In genomic region chr9:38386319-38386895, GRCh38 we compare ENCODE assay signal across 30 cellular contexts. TPM values are rescaled to one million over a fixed set of nuclear protein-coding genes. Genes with fewer than 3 reads are reported as not detected.
DNase-seq lines count a peak whose midpoint lies in the region; ATAC-seq, FAIRE-seq and TF ChIP-seq lines count a peak whose summit lies in the region.
"Had no signal": no experiment of that assay in that cellular context is flagged by ENCODE, and none has a peak within 500 bp of the region (broad histone marks: within the 10 kb centered on the region; RNA-seq: fewer than 3 reads in every experiment).

No MANE protein-coding gene starts in this region.

- ATAC-seq in pancreas (peak in 3 of 4 donors; percentile 32 to 61 (median 33)), HG03432 (IDR thresholded peaks at IDR 0.05; ENCODE audit: unreplicated experiment) (no peak), WTC11 (no peak)
- ATAC-seq: activated T-cell treated with anti-CD3 and anti-CD28 coated beads, Interleukin-2, amount 50 U/mL, for 72 hours; natural killer cell treated with Interleukin-12 subunit alpha and Interleukin-12 subunit beta and Interleukin-15 and Interleukin-18, amount 100 ng/mL, for 72 hours; Right ventricle myocardium inferior had no signal

- intact Hi-C loops in pancreas (cut with DNase I) = no loop called here

- no peak overlapping the region for H3K27ac Mint-ChIP-seq in WTC11
- H3K27ac Mint-ChIP-seq: activated CD4-positive, alpha-beta T cell treated with anti-CD3 and anti-CD28 coated beads, Interleukin-2, amount 10 ng/mL, durations not matched to agents 24 days and 14 days; activated T-cell treated with anti-CD3 and anti-CD28 coated beads, Interleukin-2, amount 50 U/mL, for 72 hours; IgD-negative memory B cell; natural killer cell treated with Interleukin-12 subunit alpha and Interleukin-12 subunit beta and Interleukin-15 and Interleukin-18, amount 100 ng/mL, for 72 hours had no signal

- peaks cover 9% of the 10 kb centered on the region; the same call in 1 of the 2 replicates for H3K36me3 Mint-ChIP-seq in WTC11
- H3K36me3 Mint-ChIP-seq: IgD-negative memory B cell; natural killer cell treated with Interleukin-12 subunit alpha and Interleukin-12 subunit beta and Interleukin-15 and Interleukin-18, amount 100 ng/mL, for 72 hours had no signal

- H3K4me3 Mint-ChIP-seq in WTC11 = no peak overlapping the region
- H3K4me3 Mint-ChIP-seq: activated CD4-positive, alpha-beta T cell treated with anti-CD3 and anti-CD28 coated beads, Interleukin-2, amount 10 ng/mL, durations not matched to agents 24 days and 14 days; activated T-cell treated with anti-CD3 and anti-CD28 coated beads, Interleukin-2, amount 50 U/mL, for 72 hours; IgD-negative memory B cell; natural killer cell treated with Interleukin-12 subunit alpha and Interleukin-12 subunit beta and Interleukin-15 and Interleukin-18, amount 100 ng/mL, for 72 hours had no signal

- H3K9me3 ChIP-seq in pancreas = no peaks in the 10 kb centered on the region
- H3K9me3 ChIP-seq: BE2C had no signal

- peak overlapping the region in 2 of 4 donors; percentile 23 to 28 for H3K27ac ChIP-seq in pancreas
- H3K27ac ChIP-seq: cardiac muscle cell, ovary, VCaP had no signal

- no peak overlapping the region for H3K4me3 ChIP-seq in pancreas
- H3K4me3 ChIP-seq: cardiac muscle cell, ovary, skin epidermis had no signal

- DNase-seq in activated effector memory CD4-positive, alpha-beta T cell treated with anti-CD3 and anti-CD28 coated beads, Interleukin-2, amount 50 U/mL, for 16 hours = peak; percentile 30
- DNase-seq in activated effector memory CD4-positive, alpha-beta T cell treated with Interleukin-2 at 50 U/mL for 16 hours = no peak
- DNase-seq in left kidney (ENCODE audit: low read depth, low spot score) = peak; percentile 67
- DNase-seq in pancreas = no peak
- DNase-seq in RPMI8226 = no peak
- no peak for DNase-seq in NCI-H2081 (lab: John Stamatoyannopoulos, UW)
- no peak for DNase-seq in WTC11 (ENCODE audit: low spot score)
- DNase-seq: activated CD4-positive, alpha-beta T cell treated with anti-CD3 and anti-CD28 coated beads, Interleukin-2, amount 10 ng/mL, durations not matched to agents 24 days and 14 days; activated naive CD4-positive, alpha-beta T cell treated with anti-CD3 and anti-CD28 coated beads, Interleukin-2, amount 50 U/mL, for 16 hours; activated T-cell treated with anti-CD3 and anti-CD28 coated beads, Interleukin-2, amount 50 U/mL, for 72 hours; amygdala; BE2C; DMS79; GF-D8; NCI-H2107; NCI-H774; OCI-M1; ovary; stimulated activated CD4-positive, alpha-beta T cell treated with anti-CD3 and anti-CD28 coated beads, Interleukin-1b, Interleukin-23, amount 100 ng/mL, for 48 hours had no signal

- peaks cover 20% of the 10 kb centered on the region for H3K9me3 Mint-ChIP-seq in WTC11
- H3K9me3 Mint-ChIP-seq: activated CD4-positive, alpha-beta T cell treated with anti-CD3 and anti-CD28 coated beads, Interleukin-2, amount 10 ng/mL, durations not matched to agents 24 days and 14 days; natural killer cell treated with Interleukin-12 subunit alpha and Interleukin-12 subunit beta and Interleukin-15 and Interleukin-18, amount 100 ng/mL, for 72 hours had no signal

- no peaks in the 10 kb centered on the region for H3K27me3 ChIP-seq in pancreas
- H3K27me3 ChIP-seq: BE2C, cardiac muscle cell, ovary had no signal

- no peaks in the 10 kb centered on the region for H3K36me3 ChIP-seq in pancreas
- H3K36me3 ChIP-seq: BE2C, cardiac muscle cell, ovary had no signal

- 32 to 37% methylated on average over 4 of the region's 4 CpGs for WGBS in pancreas, 2 donors

- TF ChIP-seq CTCF in pancreas (IDR thresholded peaks at IDR 0.05) (no peak), WTC11 (IDR thresholded peaks at IDR 0.05) (no peak)

- H3K4me1 ChIP-seq in pancreas = no peaks in the 10 kb centered on the region
- H3K4me1 ChIP-seq: BE2C had no signal

- no peak for FAIRE-seq in pancreas (lab: Jason Lieb, UNC)
- FAIRE-seq: endometrium, GM18507, urothelium cell line had no signal

- CTCF ChIA-PET in WTC11 (lab: Charles Lee) = no interaction called here

- POLR2A ChIA-PET in WTC11 (lab: Charles Lee) = no interaction called here

- peaks cover 11% of the 10 kb centered on the region for H3K4me1 Mint-ChIP-seq in WTC11
- H3K4me1 Mint-ChIP-seq: activated CD4-positive, alpha-beta T cell treated with anti-CD3 and anti-CD28 coated beads, Interleukin-2, amount 10 ng/mL, durations not matched to agents 24 days and 14 days had no signal

- peaks cover 97% of the 10 kb centered on the region for H3K27me3 Mint-ChIP-seq in WTC11 (ENCODE audit: low read depth)

TF ChIP-seq in WTC11, 78 proteins besides CTCF, POLR2A, EP300 and RAD21 (continues in another document):
- TF ChIP-seq CREM (CRISPR knock-in tag; IDR thresholded peaks at IDR 0.05) (no peak), OVOL2 (CRISPR knock-in tag; IDR thresholded peaks at IDR 0.05; ENCODE audit: borderline replicate concordance) (no peak), AR (CRISPR knock-in tag; IDR thresholded peaks at IDR 0.05) (no peak), EMX1 (CRISPR knock-in tag; IDR thresholded peaks at IDR 0.05) (no peak), MXD4 (CRISPR knock-in tag; IDR thresholded peaks at IDR 0.05; ENCODE audit: borderline replicate concordance) (no peak), PRDM15 (CRISPR knock-in tag; IDR thresholded peaks at IDR 0.05) (no peak), ELF4 (CRISPR knock-in tag; IDR thresholded peaks at IDR 0.05; ENCODE audit: low read depth) (no peak)

RNA-seq across cellular contexts. Expression of gene ALDH1B1, which starts 6.1 kb away (rescaled TPM):
- total RNA-seq in pancreas (10 to 100 TPM in 3 of 6 donors, 1 to 10 TPM in 3; 6.3 to 17.1 (median 10.3) TPM), WTC11 (2021) (55.5 to 64.6 TPM (median 61.4 TPM) in 3 replicates)
- polyA plus RNA-seq in pancreas = 10 to 100 TPM in 1 of 2 donors, 1 to 10 TPM in 1; 6.0 to 12.4 TPM

RNA-seq across cellular contexts. Expression of gene IGFBPL1, which starts 37.8 kb away (rescaled TPM):
- total RNA-seq in pancreas (1 to 10 TPM in 1 of 6 donors, under 1 TPM in 5; 0.12 to 1.1 (median 0.72) TPM), WTC11 (2021) (36.7 to 44.9 TPM (median 42.6 TPM) in 3 replicates)
- polyA plus RNA-seq in pancreas = 1 to 10 TPM in 1 of 2 donors, under 1 TPM in 1; 0.42 to 2.2 TPM
- total RNA-seq: activated CD4-positive, alpha-beta T cell treated with anti-CD3 and anti-CD28 coated beads, Interleukin-2, amount 10 ng/mL, durations not matched to agents 24 days and 14 days; activated T-cell treated with anti-CD3 and anti-CD28 coated beads, Interleukin-2, amount 50 U/mL, for 72 hours; natural killer cell treated with Interleukin-12 subunit alpha and Interleukin-12 subunit beta and Interleukin-15 and Interleukin-18, amount 100 ng/mL, for 72 hours; Right ventricle myocardium inferior; subcutaneous adipose tissue had no signal
- polyA plus RNA-seq: IgD-negative memory B cell had no signal

Comparison
In these comparisons a context has a peak if more than half of its experiments do, and no peak if none do; other contexts are left out.
1. DNase-seq: peak in activated effector memory CD4-positive, alpha-beta T cell treated with anti-CD3 and anti-CD28 coated beads, Interleukin-2, amount 50 U/mL, for 16 hours (single experiment) and left kidney (single experiment); none in activated effector memory CD4-positive, alpha-beta T cell treated with Interleukin-2 at 50 U/mL for 16 hours (single experiment), pancreas (0 of 6), RPMI8226 (single experiment), NCI-H2081 (0 of 2) and WTC11 (single experiment).
2. ATAC-seq: peak in pancreas (3 of 4); none in HG03432 (single experiment) and WTC11 (single experiment).
3. RNA of gene IGFBPL1, which starts 37.8 kb away (total RNA-seq): 36.7 to 44.9 TPM in WTC11; 0.12 to 1.1 TPM in pancreas; every median in the first group is over 10 times any median in the second.